1 cellular context compared by ENCODE assay signal in the genomic region with DNA sequence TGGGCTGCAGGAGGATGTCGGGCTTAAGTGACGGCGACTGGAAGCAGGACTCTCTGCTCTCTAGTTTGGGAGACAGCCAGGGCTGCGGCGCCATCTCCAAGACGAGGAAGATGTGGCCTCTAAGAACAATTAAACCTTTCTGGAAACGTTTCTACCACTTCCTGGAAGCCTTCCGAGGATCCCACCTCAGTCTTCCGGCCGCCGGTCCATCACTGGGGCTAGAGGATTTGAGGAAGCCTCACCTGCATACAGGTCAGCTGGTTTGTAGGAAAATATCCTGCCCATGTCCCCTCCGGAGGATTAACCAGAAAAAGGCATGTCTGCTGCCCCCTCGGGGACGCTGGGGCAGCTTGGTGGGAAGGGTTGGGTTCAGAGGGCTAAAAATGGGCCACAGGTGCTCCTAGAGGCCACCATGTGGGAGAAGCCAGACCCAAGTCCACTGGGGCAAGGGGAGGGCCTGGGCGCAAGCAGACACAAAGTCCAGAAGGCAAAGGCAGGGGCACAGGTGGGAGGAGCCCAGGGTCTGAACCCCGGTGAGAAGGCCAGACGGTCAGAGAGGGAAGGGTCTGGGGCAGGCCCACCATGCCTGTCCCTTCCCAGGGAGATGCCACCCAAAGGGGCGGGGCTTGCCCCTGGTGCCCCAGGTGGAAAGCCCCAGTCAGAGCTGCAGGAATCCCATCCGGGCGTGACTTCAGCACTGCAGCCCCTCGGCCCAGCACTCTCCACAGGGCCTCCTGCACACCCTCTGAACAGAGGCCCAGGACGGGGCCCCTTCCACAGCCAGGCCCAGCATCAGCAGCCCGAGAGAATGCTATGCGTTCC.
TF ChIP-seq lines count a peak whose summit lies in the region.

No MANE protein-coding gene starts in this region.

TF ChIP-seq in HepG2, 621 proteins besides CTCF, POLR2A, EP300 and RAD21 (continued from another document and continues in another):
- TF ChIP-seq FOXO1 (CRISPR knock-in tag; IDR thresholded peaks at IDR 0.05) (no peak), SRSF9 (IDR thresholded peaks at IDR 0.05; ENCODE audit: borderline replicate concordance, insufficient read depth, low read depth, low read length, poor library complexity, severe bottlenecking) (no peak), ZSCAN20 (CRISPR knock-in tag; IDR thresholded peaks at IDR 0.05; ENCODE audit: borderline replicate concordance) (no peak), KLF13 (CRISPR knock-in tag; IDR thresholded peaks at IDR 0.05) (no peak), YEATS4 (CRISPR knock-in tag; IDR thresholded peaks at IDR 0.05; ENCODE audit: borderline replicate concordance) (peak; percentile 84), RARA (CRISPR knock-in tag; IDR thresholded peaks at IDR 0.05) (peak; percentile 94), KAT8 (CRISPR knock-in tag; IDR thresholded peaks at IDR 0.05) (0 out of 2 replicates have a peak, but pooled peaks have one; percentile 25), CBX1 (IDR thresholded peaks at IDR 0.05; ENCODE audit: low read depth) (no peak), ZZZ3 (CRISPR knock-in tag; IDR thresholded peaks at IDR 0.05; ENCODE audit: borderline replicate concordance) (no peak), BORCS8-MEF2B (CRISPR knock-in tag; IDR thresholded peaks at IDR 0.05) (peak; percentile 88; the same call in 1 of the 2 replicates), ZNF543 (CRISPR knock-in tag; IDR thresholded peaks at IDR 0.05) (no peak), PCBP1 (IDR thresholded peaks at IDR 0.05; ENCODE audit: borderline replicate concordance, low read depth, low read length) (peak; percentile 85; the same call in 1 of the 2 replicates), FOXM1 (CRISPR knock-in tag; IDR thresholded peaks at IDR 0.05) (no peak), HOXD1 (CRISPR knock-in tag; IDR thresholded peaks at IDR 0.05) (no peak), FOSL2 (CRISPR knock-in tag; IDR thresholded peaks at IDR 0.05) (peak; percentile 37), HMG20A (CRISPR knock-in tag; IDR thresholded peaks at IDR 0.05; ENCODE audit: borderline replicate concordance) (peak; percentile 16; the same call in 1 of the 2 replicates), SP2 (CRISPR knock-in tag; IDR thresholded peaks at IDR 0.05) (no peak), PAWR (CRISPR knock-in tag; IDR thresholded peaks at IDR 0.05; ENCODE audit: borderline replicate concordance) (no peak), SMYD3 (CRISPR knock-in tag; IDR thresholded peaks at IDR 0.05) (peak; percentile 65; the same call in 1 of the 2 replicates), MYNN (CRISPR knock-in tag; IDR thresholded peaks at IDR 0.05; ENCODE audit: low read depth) (no peak), SIX1 (CRISPR knock-in tag; IDR thresholded peaks at IDR 0.05; ENCODE audit: borderline replicate concordance) (no peak), SIX4 (CRISPR knock-in tag; IDR thresholded peaks at IDR 0.05) (no peak), ZMAT3 (CRISPR knock-in tag; conservative IDR thresholded peaks at IDR 0.05) (peak; percentile 79; the same call in 1 of the 2 replicates), NFE2L1 (CRISPR knock-in tag; IDR thresholded peaks at IDR 0.05; ENCODE audit: borderline replicate concordance) (peak; percentile 14; the same call in 1 of the 2 replicates), ZNF451 (CRISPR knock-in tag; IDR thresholded peaks at IDR 0.05) (peak; percentile 71; the same call in 1 of the 2 replicates), PHB2 (IDR thresholded peaks at IDR 0.05; ENCODE audit: partially characterized antibody) (no peak), MTA3 (CRISPR knock-in tag; IDR thresholded peaks at IDR 0.05) (no peak), NR2F2 (IDR thresholded peaks at IDR 0.05; ENCODE audit: borderline replicate concordance, low read depth) (peak; percentile 80; the same call in 1 of the 2 replicates), TOE1 (CRISPR knock-in tag; IDR thresholded peaks at IDR 0.05) (no peak), MIXL1 (CRISPR knock-in tag; IDR thresholded peaks at IDR 0.05) (no peak), ZNF274 (CRISPR knock-in tag; IDR thresholded peaks at IDR 0.05) (no peak), NFYC (CRISPR knock-in tag; IDR thresholded peaks at IDR 0.05) (no peak)
- TF ChIP-seq, protein P1, sequence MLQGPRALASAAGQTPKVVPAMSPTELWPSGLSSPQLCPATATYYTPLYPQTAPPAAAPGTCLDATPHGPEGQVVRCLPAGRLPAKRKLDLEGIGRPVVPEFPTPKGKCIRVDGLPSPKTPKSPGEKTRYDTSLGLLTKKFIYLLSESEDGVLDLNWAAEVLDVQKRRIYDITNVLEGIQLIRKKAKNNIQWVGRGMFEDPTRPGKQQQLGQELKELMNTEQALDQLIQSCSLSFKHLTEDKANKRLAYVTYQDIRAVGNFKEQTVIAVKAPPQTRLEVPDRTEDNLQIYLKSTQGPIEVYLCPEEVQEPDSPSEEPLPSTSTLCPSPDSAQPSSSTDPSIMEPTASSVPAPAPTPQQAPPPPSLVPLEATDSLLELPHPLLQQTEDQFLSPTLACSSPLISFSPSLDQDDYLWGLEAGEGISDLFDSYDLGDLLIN (CRISPR knock-in tag; IDR thresholded peaks at IDR 0.05; ENCODE audit: borderline replicate concordance), result 0 out of 2 replicates have a peak, but pooled peaks have one; percentile 48
- TF ChIP-seq, protein P2, sequence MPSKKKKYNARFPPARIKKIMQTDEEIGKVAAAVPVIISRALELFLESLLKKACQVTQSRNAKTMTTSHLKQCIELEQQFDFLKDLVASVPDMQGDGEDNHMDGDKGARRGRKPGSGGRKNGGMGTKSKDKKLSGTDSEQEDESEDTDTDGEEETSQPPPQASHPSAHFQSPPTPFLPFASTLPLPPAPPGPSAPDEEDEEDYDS (CRISPR knock-in tag; IDR thresholded peaks at IDR 0.05), result no peak
- TF ChIP-seq, protein P3, sequence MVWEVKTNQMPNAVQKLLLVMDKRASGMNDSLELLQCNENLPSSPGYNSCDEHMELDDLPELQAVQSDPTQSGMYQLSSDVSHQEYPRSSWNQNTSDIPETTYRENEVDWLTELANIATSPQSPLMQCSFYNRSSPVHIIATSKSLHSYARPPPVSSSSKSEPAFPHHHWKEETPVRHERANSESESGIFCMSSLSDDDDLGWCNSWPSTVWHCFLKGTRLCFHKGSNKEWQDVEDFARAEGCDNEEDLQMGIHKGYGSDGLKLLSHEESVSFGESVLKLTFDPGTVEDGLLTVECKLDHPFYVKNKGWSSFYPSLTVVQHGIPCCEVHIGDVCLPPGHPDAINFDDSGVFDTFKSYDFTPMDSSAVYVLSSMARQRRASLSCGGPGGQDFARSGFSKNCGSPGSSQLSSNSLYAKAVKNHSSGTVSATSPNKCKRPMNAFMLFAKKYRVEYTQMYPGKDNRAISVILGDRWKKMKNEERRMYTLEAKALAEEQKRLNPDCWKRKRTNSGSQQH (CRISPR knock-in tag; IDR thresholded peaks at IDR 0.05; ENCODE audit: low read depth), result no peak
- TF ChIP-seq, protein P4, sequence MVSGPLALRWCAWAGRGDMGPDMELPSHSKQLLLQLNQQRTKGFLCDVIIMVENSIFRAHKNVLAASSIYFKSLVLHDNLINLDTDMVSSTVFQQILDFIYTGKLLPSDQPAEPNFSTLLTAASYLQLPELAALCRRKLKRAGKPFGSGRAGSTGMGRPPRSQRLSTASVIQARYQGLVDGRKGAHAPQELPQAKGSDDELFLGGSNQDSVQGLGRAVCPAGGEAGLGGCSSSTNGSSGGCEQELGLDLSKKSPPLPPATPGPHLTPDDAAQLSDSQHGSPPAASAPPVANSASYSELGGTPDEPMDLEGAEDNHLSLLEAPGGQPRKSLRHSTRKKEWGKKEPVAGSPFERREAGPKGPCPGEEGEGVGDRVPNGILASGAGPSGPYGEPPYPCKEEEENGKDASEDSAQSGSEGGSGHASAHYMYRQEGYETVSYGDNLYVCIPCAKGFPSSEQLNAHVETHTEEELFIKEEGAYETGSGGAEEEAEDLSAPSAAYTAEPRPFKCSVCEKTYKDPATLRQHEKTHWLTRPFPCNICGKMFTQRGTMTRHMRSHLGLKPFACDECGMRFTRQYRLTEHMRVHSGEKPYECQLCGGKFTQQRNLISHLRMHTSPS (CRISPR knock-in tag; IDR thresholded peaks at IDR 0.05; ENCODE audit: low read depth), result peak; percentile 95
- TF ChIP-seq, protein P5, sequence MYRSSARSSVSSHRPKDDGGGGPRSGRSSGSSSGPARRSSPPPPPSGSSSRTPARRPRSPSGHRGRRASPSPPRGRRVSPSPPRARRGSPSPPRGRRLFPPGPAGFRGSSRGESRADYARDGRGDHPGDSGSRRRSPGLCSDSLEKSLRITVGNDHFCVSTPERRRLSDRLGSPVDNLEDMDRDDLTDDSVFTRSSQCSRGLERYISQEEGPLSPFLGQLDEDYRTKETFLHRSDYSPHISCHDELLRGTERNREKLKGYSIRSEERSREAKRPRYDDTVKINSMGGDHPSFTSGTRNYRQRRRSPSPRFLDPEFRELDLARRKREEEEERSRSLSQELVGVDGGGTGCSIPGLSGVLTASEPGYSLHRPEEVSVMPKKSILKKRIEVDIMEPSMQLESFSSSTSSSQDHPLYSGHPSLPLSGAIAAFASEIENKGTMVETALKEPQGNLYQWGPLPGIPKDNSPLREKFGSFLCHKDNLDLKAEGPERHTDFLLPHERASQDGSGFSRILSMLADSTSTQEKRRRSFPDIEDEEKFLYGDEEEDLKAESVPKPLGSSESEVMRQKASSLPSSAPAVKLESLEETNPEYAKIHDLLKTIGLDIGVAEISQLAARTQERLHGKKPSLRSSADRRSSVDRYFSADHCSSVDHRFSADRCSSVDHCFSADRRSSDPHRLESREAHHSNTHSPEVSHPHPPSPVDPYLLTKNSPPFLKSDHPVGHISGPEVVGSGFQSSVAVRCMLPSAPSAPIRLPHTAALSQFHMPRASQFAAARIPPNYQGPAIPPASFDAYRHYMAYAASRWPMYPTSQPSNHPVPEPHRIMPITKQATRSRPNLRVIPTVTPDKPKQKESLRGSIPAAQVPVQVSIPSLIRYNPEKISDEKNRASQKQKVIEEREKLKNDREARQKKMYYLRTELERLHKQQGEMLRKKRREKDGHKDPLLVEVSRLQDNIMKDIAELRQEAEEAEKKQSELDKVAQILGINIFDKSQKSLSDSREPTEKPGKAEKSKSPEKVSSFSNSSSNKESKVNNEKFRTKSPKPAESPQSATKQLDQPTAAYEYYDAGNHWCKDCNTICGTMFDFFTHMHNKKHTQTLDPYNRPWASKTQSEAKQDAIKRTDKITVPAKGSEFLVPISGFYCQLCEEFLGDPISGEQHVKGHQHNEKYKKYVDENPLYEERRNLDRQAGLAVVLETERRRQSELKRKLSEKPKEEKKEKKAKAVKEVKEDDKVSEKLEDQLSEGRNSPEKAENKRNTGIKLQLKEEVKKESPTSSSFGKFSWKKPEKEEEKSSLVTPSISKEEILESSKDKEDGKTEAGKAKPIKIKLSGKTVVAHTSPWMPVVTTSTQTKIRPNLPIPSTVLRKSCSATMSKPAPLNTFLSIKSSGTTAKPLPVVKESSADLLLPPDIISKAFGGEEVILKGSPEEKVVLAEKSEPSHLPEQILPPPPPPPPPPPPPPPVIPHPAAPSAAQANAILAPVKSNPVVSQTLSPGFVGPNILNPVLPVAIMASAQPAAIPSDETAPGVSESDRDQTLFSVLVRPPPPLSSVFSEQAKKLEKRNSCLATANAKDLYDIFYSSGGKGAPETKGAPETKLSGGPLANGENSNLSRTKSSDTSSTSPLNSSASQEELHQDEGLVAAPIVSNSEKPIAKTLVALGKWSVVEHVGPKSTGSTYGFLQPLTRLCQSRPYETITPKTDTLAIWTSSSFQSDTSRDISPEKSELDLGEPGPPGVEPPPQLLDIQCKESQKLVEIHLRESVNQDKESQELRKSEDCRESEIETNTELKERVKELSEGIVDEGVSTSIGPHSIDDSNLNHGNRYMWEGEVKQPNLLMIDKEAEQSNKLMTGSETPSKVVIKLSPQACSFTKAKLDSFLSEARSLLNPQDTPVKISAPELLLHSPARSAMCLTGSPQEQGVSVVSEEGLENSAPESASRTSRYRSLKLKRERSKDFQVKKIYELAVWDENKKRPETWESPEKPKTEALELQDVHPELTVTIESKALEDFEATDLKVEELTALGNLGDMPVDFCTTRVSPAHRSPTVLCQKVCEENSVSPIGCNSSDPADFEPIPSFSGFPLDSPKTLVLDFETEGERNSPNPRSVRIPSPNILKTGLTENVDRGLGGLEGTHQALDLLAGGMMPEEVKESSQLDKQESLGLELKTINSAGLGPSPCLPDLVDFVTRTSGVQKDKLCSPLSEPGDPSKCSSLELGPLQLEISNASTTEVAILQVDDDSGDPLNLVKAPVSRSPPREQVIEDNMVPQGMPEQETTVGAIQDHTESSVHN (CRISPR knock-in tag; IDR thresholded peaks at IDR 0.05), result no peak
- TF ChIP-seq, protein P6, sequence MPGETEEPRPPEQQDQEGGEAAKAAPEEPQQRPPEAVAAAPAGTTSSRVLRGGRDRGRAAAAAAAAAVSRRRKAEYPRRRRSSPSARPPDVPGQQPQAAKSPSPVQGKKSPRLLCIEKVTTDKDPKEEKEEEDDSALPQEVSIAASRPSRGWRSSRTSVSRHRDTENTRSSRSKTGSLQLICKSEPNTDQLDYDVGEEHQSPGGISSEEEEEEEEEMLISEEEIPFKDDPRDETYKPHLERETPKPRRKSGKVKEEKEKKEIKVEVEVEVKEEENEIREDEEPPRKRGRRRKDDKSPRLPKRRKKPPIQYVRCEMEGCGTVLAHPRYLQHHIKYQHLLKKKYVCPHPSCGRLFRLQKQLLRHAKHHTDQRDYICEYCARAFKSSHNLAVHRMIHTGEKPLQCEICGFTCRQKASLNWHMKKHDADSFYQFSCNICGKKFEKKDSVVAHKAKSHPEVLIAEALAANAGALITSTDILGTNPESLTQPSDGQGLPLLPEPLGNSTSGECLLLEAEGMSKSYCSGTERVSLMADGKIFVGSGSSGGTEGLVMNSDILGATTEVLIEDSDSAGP (CRISPR knock-in tag; IDR thresholded peaks at IDR 0.05; ENCODE audit: borderline replicate concordance), result peak; percentile 53; the same call in 1 of the 2 replicates
- TF ChIP-seq, protein P7, sequence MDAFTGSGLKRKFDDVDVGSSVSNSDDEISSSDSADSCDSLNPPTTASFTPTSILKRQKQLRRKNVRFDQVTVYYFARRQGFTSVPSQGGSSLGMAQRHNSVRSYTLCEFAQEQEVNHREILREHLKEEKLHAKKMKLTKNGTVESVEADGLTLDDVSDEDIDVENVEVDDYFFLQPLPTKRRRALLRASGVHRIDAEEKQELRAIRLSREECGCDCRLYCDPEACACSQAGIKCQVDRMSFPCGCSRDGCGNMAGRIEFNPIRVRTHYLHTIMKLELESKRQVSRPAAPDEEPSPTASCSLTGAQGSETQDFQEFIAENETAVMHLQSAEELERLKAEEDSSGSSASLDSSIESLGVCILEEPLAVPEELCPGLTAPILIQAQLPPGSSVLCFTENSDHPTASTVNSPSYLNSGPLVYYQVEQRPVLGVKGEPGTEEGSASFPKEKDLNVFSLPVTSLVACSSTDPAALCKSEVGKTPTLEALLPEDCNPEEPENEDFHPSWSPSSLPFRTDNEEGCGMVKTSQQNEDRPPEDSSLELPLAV (CRISPR knock-in tag; conservative IDR thresholded peaks at IDR 0.05; ENCODE audit: low read depth), result no peak
- TF ChIP-seq, protein P8, sequence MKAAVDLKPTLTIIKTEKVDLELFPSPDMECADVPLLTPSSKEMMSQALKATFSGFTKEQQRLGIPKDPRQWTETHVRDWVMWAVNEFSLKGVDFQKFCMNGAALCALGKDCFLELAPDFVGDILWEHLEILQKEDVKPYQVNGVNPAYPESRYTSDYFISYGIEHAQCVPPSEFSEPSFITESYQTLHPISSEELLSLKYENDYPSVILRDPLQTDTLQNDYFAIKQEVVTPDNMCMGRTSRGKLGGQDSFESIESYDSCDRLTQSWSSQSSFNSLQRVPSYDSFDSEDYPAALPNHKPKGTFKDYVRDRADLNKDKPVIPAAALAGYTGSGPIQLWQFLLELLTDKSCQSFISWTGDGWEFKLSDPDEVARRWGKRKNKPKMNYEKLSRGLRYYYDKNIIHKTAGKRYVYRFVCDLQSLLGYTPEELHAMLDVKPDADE (CRISPR knock-in tag; IDR thresholded peaks at IDR 0.05), result no peak
- TF ChIP-seq, protein P9, sequence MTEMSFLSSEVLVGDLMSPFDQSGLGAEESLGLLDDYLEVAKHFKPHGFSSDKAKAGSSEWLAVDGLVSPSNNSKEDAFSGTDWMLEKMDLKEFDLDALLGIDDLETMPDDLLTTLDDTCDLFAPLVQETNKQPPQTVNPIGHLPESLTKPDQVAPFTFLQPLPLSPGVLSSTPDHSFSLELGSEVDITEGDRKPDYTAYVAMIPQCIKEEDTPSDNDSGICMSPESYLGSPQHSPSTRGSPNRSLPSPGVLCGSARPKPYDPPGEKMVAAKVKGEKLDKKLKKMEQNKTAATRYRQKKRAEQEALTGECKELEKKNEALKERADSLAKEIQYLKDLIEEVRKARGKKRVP (CRISPR knock-in tag; IDR thresholded peaks at IDR 0.05), result no peak
